Comparison of ENCODE assay signal across 1 cellular context in the genomic region with DNA sequence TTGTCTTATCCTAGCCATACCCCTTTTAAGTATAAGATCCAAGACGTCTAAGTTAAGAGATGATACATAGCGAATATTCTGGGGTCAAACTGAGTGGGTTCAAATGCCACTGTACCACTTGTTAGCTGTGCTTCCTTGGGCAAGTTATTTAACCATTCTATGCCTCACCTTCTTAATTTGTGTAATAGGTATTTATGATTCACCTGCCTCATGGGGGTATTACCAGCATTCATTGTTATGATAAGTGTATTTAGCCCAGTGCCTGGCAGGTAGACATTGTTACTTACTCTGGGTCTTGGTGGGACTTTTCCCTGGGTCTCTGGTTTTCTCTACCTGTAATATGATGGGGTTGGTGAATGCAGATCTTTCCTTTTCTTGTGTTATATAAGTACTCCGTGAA.
TF ChIP-seq lines count a peak whose summit lies in the region.

No MANE protein-coding gene starts in this region.

TF ChIP-seq in endothelial cell of umbilical vein, 7 proteins besides CTCF, POLR2A, EP300 and RAD21 (continued from another document):
- TF ChIP-seq, protein P1, sequence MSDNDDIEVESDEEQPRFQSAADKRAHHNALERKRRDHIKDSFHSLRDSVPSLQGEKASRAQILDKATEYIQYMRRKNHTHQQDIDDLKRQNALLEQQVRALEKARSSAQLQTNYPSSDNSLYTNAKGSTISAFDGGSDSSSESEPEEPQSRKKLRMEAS (IDR thresholded peaks at IDR 0.05; ENCODE audit: insufficient read depth, insufficient read length): no peak
- TF ChIP-seq JUN (IDR thresholded peaks at IDR 0.05; ENCODE audit: borderline replicate concordance, insufficient read depth, insufficient read length, low read depth) (no peak), GATA2 (IDR thresholded peaks at IDR 0.05; ENCODE audit: insufficient read depth, insufficient read length, low read depth, low read length) (no peak)
